In genomic region chr12:123267335-123267920, GRCh38 we compare ENCODE assay signal across 10 cellular contexts. TPM values are rescaled to one million over a fixed set of nuclear protein-coding genes. Genes with fewer than 3 reads are reported as not detected.
A peak's percentile ranks its signal among the peaks of the same experiment; 100 is the strongest.
DNase-seq lines count a peak whose midpoint lies in the region; ATAC-seq, FAIRE-seq and TF ChIP-seq lines count a peak whose summit lies in the region.
"Had no signal": no experiment of that assay in that cellular context is flagged by ENCODE, and none has a peak within 500 bp of the region (broad histone marks: within the 10 kb centered on the region; RNA-seq: fewer than 3 reads in every experiment).

No MANE protein-coding gene starts in this region.

- in situ Hi-C loops in brain microvascular endothelial cell (cut with HindIII; ENCODE audit: low pct_ligation_motif_present, low sequenced_read_pairs), result no loop called here

- H4K20me1 ChIP-seq in H1 (replicated peaks in 1 of 2; ENCODE audit: control insufficient read depth in 1 of 2, insufficient read depth in 2 of 2, low read length in 2 of 2), result peaks cover 11 to 13% of the 10 kb centered on the region in 2 experiments

- no peak overlapping the region for H4K5ac ChIP-seq in H1 (ENCODE audit: insufficient read length, low read depth, low read length)

- H3K23ac ChIP-seq in H1 (ENCODE audit: insufficient read length) (no peak overlapping the region), neuronal stem cell (ENCODE audit: low read depth, low read length, poor library complexity) (peak overlapping the region; percentile 85)

- CTCF ChIA-PET in H1 (lab: Charles Lee; ENCODE audit: partially characterized antibody), result interaction anchor here (0.6 to 1.4 kb wide), 5 partner anchors 14 to 98 kb away, joined by 3 to 8 read pairs (median 4); no protein-coding TSS in a partner anchor

- no peak for TF ChIP-seq RAD21 in H1 (IDR thresholded peaks at IDR 0.05 in 1 of 2, conservative IDR thresholded peaks at IDR 0.05 in 1 of 2; ENCODE audit: low read depth in 2 of 2, low read length in 2 of 2)

- no peak for DNase-seq in heart right ventricle
- no peak for DNase-seq in left ventricle myocardium superior
- no peak for DNase-seq in H1 (ENCODE audit: low read depth in 1 of 2, low spot score in 2 of 2)
- DNase-seq in neuronal stem cell (ENCODE audit: low spot score), result no peak
- no peak for DNase-seq in stimulated activated CD4-positive, alpha-beta T cell treated with anti-CD3 and anti-CD28 coated beads, Interleukin-4, amount 100 ng/mL, for 24 hours
- no peak for DNase-seq in brain microvascular endothelial cell
- DNase-seq: activated T-cell treated with anti-CD3 and anti-CD28 coated beads for 4 hours, thyroid gland had no signal

- peaks cover 3 to 41% (median 34%) of the 10 kb centered on the region in 9 donors for H3K4me1 ChIP-seq in heart right ventricle
- peaks cover 0 to 15% (median 13%) of the 10 kb centered on the region in 4 experiments; a peak in 6 of 7 replicates for H3K4me1 ChIP-seq in H1 (replicated peaks in 1 of 4; ENCODE audit: control insufficient read depth in 3 of 4, insufficient read depth in 4 of 4, low read length in 3 of 4)
- H3K4me1 ChIP-seq in neuronal stem cell (ENCODE audit: control insufficient read depth in 2 of 2, insufficient read depth in 1 of 2, low read depth in 1 of 2, low read length in 2 of 2), result peaks cover 10 to 14% of the 10 kb centered on the region in 2 donors

- peak overlapping the region; percentile 18; the same call in 1 of the 2 replicates for H2BK5ac ChIP-seq in H1 (ENCODE audit: low read depth, low read length)
- no peak overlapping the region for H2BK5ac ChIP-seq in neuronal stem cell (ENCODE audit: low read length)

- 0 out of 2 replicates have a peak overlapping the region, but pooled peaks have one; percentile 9 for H2BK12ac ChIP-seq in H1 (ENCODE audit: low read depth, low read length)
- H2BK12ac ChIP-seq in neuronal stem cell (ENCODE audit: low read length), result peak overlapping the region; percentile 46

- TF ChIP-seq EP300 in H1 (IDR thresholded peaks at IDR 0.05; ENCODE audit: borderline replicate concordance in 1 of 2, low read depth in 2 of 2, low read length in 2 of 2), result no peak

- no peak overlapping the region for H3K4ac ChIP-seq in H1 (replicated peaks; ENCODE audit: insufficient read length, low read depth, low read length)
- no peak overlapping the region for H3K4ac ChIP-seq in neuronal stem cell (ENCODE audit: low read length)

- H3K9ac ChIP-seq in H1 (replicated peaks in 1 of 4; ENCODE audit: extremely low read depth in 1 of 4, low read depth in 3 of 4, low read length in 3 of 4) (no peak overlapping the region), neuronal stem cell (ENCODE audit: low read depth, low read length, poor library complexity) (no peak overlapping the region)

- H3K27ac ChIP-seq in heart right ventricle, result peak overlapping the region in 8 of 10 donors; percentile 24 to 90 (median 84)
- H3K27ac ChIP-seq in H1 (ENCODE audit: low read depth, low read length), result peak overlapping the region; percentile 28; the same call in 1 of the 2 replicates
- H3K27ac ChIP-seq in neuronal stem cell (replicated peaks; ENCODE audit: low read length), result peak overlapping the region; percentile 20
- H3K27ac ChIP-seq in brain microvascular endothelial cell, result no peak overlapping the region

- intact Hi-C loops in heart right ventricle (cut with DNase I) (loop anchor here in 2 of 10 donors (10.0 kb wide), 2 partner anchors 87 to 327 kb away; no protein-coding TSS in a partner anchor), left ventricle myocardium superior (cut with micrococcal nuclease) (no loop called here)

- H3K79me1 ChIP-seq in H1 (ENCODE audit: low read depth, low read length) (peaks cover 9% of the 10 kb centered on the region), neuronal stem cell (ENCODE audit: low read depth, low read length) (peaks cover 32% of the 10 kb centered on the region)

- H3K4me2 ChIP-seq in H1 (ENCODE audit: insufficient read depth in 1 of 2, low read depth in 2 of 2, low read length in 2 of 2) (no peak overlapping the region), neuronal stem cell (ENCODE audit: insufficient read depth, low read length, poor library complexity, severe bottlenecking) (no peak overlapping the region)

- H3K14ac ChIP-seq in H1 (ENCODE audit: insufficient read length), result no peak overlapping the region
- H3K14ac ChIP-seq in neuronal stem cell (ENCODE audit: low read length), result no peak overlapping the region

- POLR2A ChIA-PET in H1 (lab: Charles Lee; ENCODE audit: partially characterized antibody), result interaction anchor here (0.8 to 5.2 kb wide), 8 partner anchors 10 to 353 kb away, joined by 3 to 42 read pairs (median 4); partner anchors contain the start of genes DDX55, MPHOSPH9, MTRFR and SBNO1

- H2BK120ac ChIP-seq in H1 (replicated peaks; ENCODE audit: low read depth, low read length), result no peak overlapping the region
- H2BK120ac ChIP-seq in neuronal stem cell (ENCODE audit: low read depth, low read length), result peak overlapping the region; percentile 28

- H3K4me3 ChIP-seq in heart right ventricle, result peak overlapping the region in 2 of 10 donors; percentile 14 to 20
- no peak overlapping the region for H3K4me3 ChIP-seq in H1 (ENCODE audit: extremely low read depth in 1 of 4, insufficient read depth in 2 of 4, low read depth in 3 of 4, low read length in 4 of 4)
- H3K4me3 ChIP-seq in neuronal stem cell (ENCODE audit: low read length in 2 of 2), result no peak overlapping the region
- H3K4me3 ChIP-seq in brain microvascular endothelial cell (ENCODE audit: low read depth, low read length), result no peak overlapping the region
- H3K4me3 ChIP-seq: thyroid gland had no signal

- H2AFZ ChIP-seq in H1 (ENCODE audit: low read length), result no peak overlapping the region
- H2AFZ ChIP-seq in neuronal stem cell (ENCODE audit: low read length), result no peak overlapping the region

- peaks cover 0 to 60% of the 10 kb centered on the region in 2 experiments; a peak in 2 of 4 replicates for H3K79me2 ChIP-seq in H1 (ENCODE audit: control insufficient read depth in 1 of 2, insufficient read depth in 2 of 2, low read length in 2 of 2)

- ATAC-seq in heart right ventricle, result no peak
- no peak for ATAC-seq in left ventricle myocardium superior
- ATAC-seq in HG02678 (IDR thresholded peaks at IDR 0.05; ENCODE audit: unreplicated experiment), result no peak
- ATAC-seq in GM21786 (IDR thresholded peaks at IDR 0.05; ENCODE audit: unreplicated experiment), result no peak

- WGBS in heart right ventricle, 2 donors, result 91 to 93% methylated on average over 7 of the region's 7 CpGs
- WGBS in H1 (ENCODE audit: extremely low coverage in 1 of 2, insufficient coverage in 1 of 2, insufficient read length in 1 of 2, insufficient replicate concordance in 2 of 2, low coverage in 1 of 2, low lambda C conversion rate in 2 of 2, missing lambda C conversion rate in 1 of 2), 2 experiments, result 94% methylated on average over 7 of the region's 7 CpGs; no CpG with 5 or more reads in 1 of the 2 experiments
- no CpG with 5 or more reads among the region's 7 CpGs for WGBS in neuronal stem cell (ENCODE audit: extremely low coverage in 2 of 2, insufficient read length in 2 of 2, insufficient replicate concordance in 1 of 2), 2 donors

- H2BK15ac ChIP-seq in H1 (ENCODE audit: low read length) (no peak overlapping the region), neuronal stem cell (ENCODE audit: low read length) (peak overlapping the region; percentile 98)

- H3K56ac ChIP-seq in H1 (replicated peaks; ENCODE audit: insufficient read length, low read depth, low read length), result no peak overlapping the region

- peaks cover 9% of the 10 kb centered on the region for H3K23me2 ChIP-seq in H1 (ENCODE audit: low read depth, low read length)

- H4K8ac ChIP-seq in H1 (ENCODE audit: extremely low read depth, insufficient read depth, low read length) (peak overlapping the region; percentile 69; the same call in 1 of the 2 replicates), neuronal stem cell (ENCODE audit: low read depth, low read length) (no peak overlapping the region)

- H4K91ac ChIP-seq in H1 (replicated peaks; ENCODE audit: insufficient read length, low read length) (no peak overlapping the region), neuronal stem cell (ENCODE audit: low read depth, low read length, poor library complexity) (no peak overlapping the region)

- no peak overlapping the region for H2BK20ac ChIP-seq in H1 (ENCODE audit: low read length)

- H2AK5ac ChIP-seq in H1 (ENCODE audit: low read depth, low read length) (no peak overlapping the region), neuronal stem cell (ENCODE audit: low read depth, low read length) (peak overlapping the region; percentile 100)

- no peak for FAIRE-seq in H1 (lab: Jason Lieb, UNC)

- H3K27me3 ChIP-seq in heart right ventricle, result no peaks in the 10 kb centered on the region
- no peaks in the 10 kb centered on the region for H3K27me3 ChIP-seq in H1 (replicated peaks in 1 of 4; ENCODE audit: control insufficient read depth in 3 of 4, extremely low read depth in 1 of 4, insufficient read depth in 3 of 4, low read length in 3 of 4)
- H3K27me3 ChIP-seq in neuronal stem cell (ENCODE audit: control insufficient read depth in 3 of 3, insufficient read depth in 3 of 3, low read depth in 1 of 3, low read length in 3 of 3), result no peaks in the 10 kb centered on the region
- no peaks in the 10 kb centered on the region for H3K27me3 ChIP-seq in brain microvascular endothelial cell (replicated peaks)
- H3K27me3 ChIP-seq: thyroid gland had no signal

- peaks cover 0 to 48% (median 6%) of the 10 kb centered on the region in 9 donors for H3K36me3 ChIP-seq in heart right ventricle
- H3K36me3 ChIP-seq in H1 (ENCODE audit: control insufficient read depth in 2 of 4, insufficient read depth in 4 of 4, low read length in 3 of 4), result peaks cover 6 to 30% (median 22%) of the 10 kb centered on the region in 4 experiments; a peak in 7 of 8 replicates
- peaks cover 39 to 62% of the 10 kb centered on the region in 2 donors for H3K36me3 ChIP-seq in neuronal stem cell (replicated peaks in 1 of 2; ENCODE audit: control insufficient read depth in 2 of 2, insufficient read depth in 2 of 2, low read length in 2 of 2)
- peaks cover 33% of the 10 kb centered on the region for H3K36me3 ChIP-seq in brain microvascular endothelial cell (replicated peaks)

- no peak for TF ChIP-seq POLR2A in H1 (IDR thresholded peaks at IDR 0.05; ENCODE audit: control extremely low read depth in 1 of 2, low read depth in 2 of 2, low read length in 2 of 2)

- H3K9me3 ChIP-seq in heart right ventricle, result no peaks in the 10 kb centered on the region
- H3K9me3 ChIP-seq in H1 (ENCODE audit: insufficient read depth in 2 of 2, low read depth in 1 of 2, low read length in 1 of 2), result no peaks in the 10 kb centered on the region
- no peaks in the 10 kb centered on the region for H3K9me3 ChIP-seq in neuronal stem cell (replicated peaks in 1 of 2; ENCODE audit: control insufficient read depth in 2 of 2, insufficient read depth in 1 of 2, low read depth in 1 of 2, low read length in 2 of 2)
- H3K9me3 ChIP-seq: thyroid gland had no signal

- TF ChIP-seq CTCF in heart right ventricle (IDR thresholded peaks at IDR 0.05) (no peak), H1 (IDR thresholded peaks at IDR 0.05; ENCODE audit: control extremely low read depth in 1 of 3, insufficient read depth in 1 of 3, low read depth in 1 of 3, low read length in 3 of 3) (no peak), brain microvascular endothelial cell (IDR thresholded peaks at IDR 0.05; ENCODE audit: low read depth, low read length, missing control alignments) (no peak)

- H3K18ac ChIP-seq in H1 (ENCODE audit: extremely low read depth, low read length), result no peak overlapping the region
- no peak overlapping the region for H3K18ac ChIP-seq in neuronal stem cell (ENCODE audit: low read length)

RNA-seq across cellular contexts. Expression of gene CDK2AP1, which starts 4.2 kb away (rescaled TPM):
- total RNA-seq in heart right ventricle (10 to 100 TPM; 55.6 to 80.5 (median 63.4) TPM), left ventricle myocardium superior (73.1 TPM)
- polyA plus RNA-seq in heart right ventricle (100 to 1,000 TPM in 1 of 2 donors, 10 to 100 TPM in 1; 83.1 to 188 TPM), H1 (2011; rRNA removed) (113 and 232 TPM in 2 replicates)
- 224 and 225 TPM in 2 replicates for total RNA-seq in H1 (2021; fragmentation: NEBNext Ultra II Directional; extraction: Animal tissue kit (Norgen Biotek cat#: 25700))
- polyA plus RNA-seq in H1 (2011; cell fraction: cytosol; rRNA removed), result 208 TPM
- polyA plus RNA-seq in H1 (2011; cell fraction: nucleus; rRNA removed), result 54.5 TPM
- 161 to 251 TPM (median 168 TPM) in 4 replicates for polyA plus RNA-seq in H1 (2012, experiment 1 of 2)
- 208 TPM for polyA plus RNA-seq in H1 (2012, experiment 2 of 2)
- polyA plus RNA-seq in H1 (2013, experiment 1 of 2), result 239 TPM
- polyA plus RNA-seq in H1 (2013, experiment 2 of 2), result 248 TPM
- 75.7 and 102 TPM in 2 replicates for polyA minus RNA-seq in H1 (2011; rRNA and poly(A)+ RNA removed)
- 82.2 TPM for polyA minus RNA-seq in H1 (2011; cell fraction: cytosol; rRNA and poly(A)+ RNA removed)
- polyA minus RNA-seq in H1 (2011; cell fraction: nucleus; rRNA and poly(A)+ RNA removed), result 53.7 TPM
- polyA plus RNA-seq in neuronal stem cell (2013, experiment 1 of 2), result 231 TPM
- polyA plus RNA-seq in neuronal stem cell (2013, experiment 2 of 2), result 228 TPM

RNA-seq across cellular contexts. Expression of gene MTRFR, which starts 34.2 kb away (rescaled TPM):
- total RNA-seq in heart right ventricle (10 to 100 TPM in 8 of 10 donors, 1 to 10 TPM in 2; 9.5 to 12.1 (median 10.8) TPM), left ventricle myocardium superior (9.6 TPM)
- polyA plus RNA-seq in heart right ventricle (10 to 100 TPM; 12.1 to 20.9 TPM), H1 (2011; rRNA removed) (6.9 and 9.2 TPM in 2 replicates)
- 12.0 and 12.9 TPM in 2 replicates for total RNA-seq in H1 (2021; fragmentation: NEBNext Ultra II Directional; extraction: Animal tissue kit (Norgen Biotek cat#: 25700))
- 11.2 TPM for polyA plus RNA-seq in H1 (2011; cell fraction: cytosol; rRNA removed)
- 9.3 TPM for polyA plus RNA-seq in H1 (2011; cell fraction: nucleus; rRNA removed)
- 13.7 to 18.0 TPM (median 15.6 TPM) in 4 replicates for polyA plus RNA-seq in H1 (2012, experiment 1 of 2)
- polyA plus RNA-seq in H1 (2012, experiment 2 of 2), result 5.5 TPM
- 11.4 TPM for polyA plus RNA-seq in H1 (2013, experiment 1 of 2)
- polyA plus RNA-seq in H1 (2013, experiment 2 of 2), result 12.2 TPM
- polyA minus RNA-seq in H1 (2011; rRNA and poly(A)+ RNA removed), result 10.0 and 10.4 TPM in 2 replicates
- polyA minus RNA-seq in H1 (2011; cell fraction: cytosol; rRNA and poly(A)+ RNA removed), result 8.9 TPM
- polyA minus RNA-seq in H1 (2011; cell fraction: nucleus; rRNA and poly(A)+ RNA removed), result 19.4 TPM
- polyA plus RNA-seq in neuronal stem cell (2013, experiment 1 of 2), result 23.8 TPM
- polyA plus RNA-seq in neuronal stem cell (2013, experiment 2 of 2), result 23.3 TPM

RNA-seq across cellular contexts. Expression of gene MPHOSPH9, which starts 34.5 kb away (rescaled TPM):
- total RNA-seq in heart right ventricle (10 to 100 TPM; 19.7 to 33.6 (median 27.1) TPM), left ventricle myocardium superior (27.7 TPM)
- polyA plus RNA-seq in heart right ventricle (10 to 100 TPM in 1 of 2 donors, 1 to 10 TPM in 1; 4.1 to 11.3 TPM), H1 (2011; rRNA removed) (6.8 and 8.8 TPM in 2 replicates)
- total RNA-seq in H1 (2021; fragmentation: NEBNext Ultra II Directional; extraction: Animal tissue kit (Norgen Biotek cat#: 25700)), result 47.7 and 48.8 TPM in 2 replicates
- 11.4 TPM for polyA plus RNA-seq in H1 (2011; cell fraction: cytosol; rRNA removed)
- 11.4 TPM for polyA plus RNA-seq in H1 (2011; cell fraction: nucleus; rRNA removed)
- polyA plus RNA-seq in H1 (2012, experiment 1 of 2), result 14.7 to 23.5 TPM (median 16.8 TPM) in 4 replicates
- polyA plus RNA-seq in H1 (2012, experiment 2 of 2), result 0.94 TPM
- 26.1 TPM for polyA plus RNA-seq in H1 (2013, experiment 1 of 2)
- polyA plus RNA-seq in H1 (2013, experiment 2 of 2), result 22.2 TPM
- 23.0 and 46.1 TPM in 2 replicates for polyA minus RNA-seq in H1 (2011; rRNA and poly(A)+ RNA removed)
- 18.3 TPM for polyA minus RNA-seq in H1 (2011; cell fraction: cytosol; rRNA and poly(A)+ RNA removed)
- 73.2 TPM for polyA minus RNA-seq in H1 (2011; cell fraction: nucleus; rRNA and poly(A)+ RNA removed)
- polyA plus RNA-seq in neuronal stem cell (2013, experiment 1 of 2), result 39.9 TPM
- 43.8 TPM for polyA plus RNA-seq in neuronal stem cell (2013, experiment 2 of 2)
